ENCODE assay signal across 8 cellular contexts in the genomic region with DNA sequence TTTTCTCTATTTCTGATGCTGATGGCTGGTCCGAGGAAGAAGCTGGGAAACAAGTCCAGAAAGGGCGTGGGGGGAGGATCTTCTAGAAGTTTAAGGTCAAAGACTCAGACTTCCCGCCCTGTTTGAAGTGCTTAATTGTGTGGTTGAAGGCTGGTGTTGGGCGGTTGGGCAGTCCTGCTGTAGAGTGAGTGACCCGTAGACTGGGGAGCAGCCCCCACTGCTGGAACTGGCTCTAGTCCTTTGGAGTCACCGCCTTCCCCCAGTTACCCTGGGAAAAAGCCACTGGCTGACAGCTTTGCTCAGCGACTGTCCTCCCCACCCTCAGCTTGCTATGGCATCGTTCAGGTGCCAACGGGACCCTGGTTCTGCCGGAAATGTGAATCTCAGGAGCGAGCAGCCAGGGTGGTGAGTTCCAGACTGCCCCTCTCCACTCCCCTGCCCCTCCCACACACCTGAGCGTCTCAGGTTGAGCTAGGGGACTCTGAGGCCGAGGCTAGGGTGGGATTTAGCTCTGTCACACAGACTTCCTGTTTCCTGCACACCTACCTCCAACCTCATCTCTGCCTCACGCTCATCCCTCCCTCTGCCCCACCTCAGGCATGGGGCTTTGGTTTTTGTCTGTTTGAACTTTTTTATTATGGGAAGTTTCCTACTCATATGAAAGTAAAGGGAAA. TPM values are rescaled to one million over a fixed set of nuclear protein-coding genes. Genes with fewer than 3 reads are reported as not detected.
DNase-seq lines count a peak whose midpoint lies in the region; ATAC-seq and TF ChIP-seq lines count a peak whose summit lies in the region.

No MANE protein-coding gene starts in this region.

- peaks cover 21% of the 10 kb centered on the region for H3K4me1 ChIP-seq in OCI-LY7 (ENCODE audit: insufficient read depth, low read length, poor library complexity, severe bottlenecking)
- peaks cover 26% of the 10 kb centered on the region for H3K4me1 ChIP-seq in mammary epithelial cell (ENCODE audit: insufficient read depth, low read length)
- peaks cover 17% of the 10 kb centered on the region for H3K4me1 ChIP-seq in mesodermal cell (ENCODE audit: control insufficient read depth, insufficient read depth, low read length, poor library complexity, severe bottlenecking)
- peaks cover 0 to 20% of the 10 kb centered on the region in 2 donors for H3K4me1 ChIP-seq in thoracic aorta (ENCODE audit: control insufficient read depth in 1 of 2, low read depth in 2 of 2)

- TF ChIP-seq CTCF in OCI-LY7 (conservative IDR thresholded peaks at IDR 0.05; ENCODE audit: low read length) (no peak), mammary epithelial cell (conservative IDR thresholded peaks at IDR 0.05 in 1 of 2, IDR thresholded peaks at IDR 0.05 in 1 of 2; ENCODE audit: extremely low read depth in 1 of 2, insufficient read depth in 1 of 2, low read depth in 1 of 2, low read length in 2 of 2) (no peak), thoracic aorta (IDR thresholded peaks at IDR 0.05) (no peak), GM13976 (IDR thresholded peaks at IDR 0.05; ENCODE audit: borderline replicate concordance, control extremely low read depth, extremely low read depth, insufficient read depth, missing control alignments) (no peak)

- H3K9me3 ChIP-seq in OCI-LY7 (ENCODE audit: low read length) = no peaks in the 10 kb centered on the region
- no peaks in the 10 kb centered on the region for H3K9me3 ChIP-seq in mammary epithelial cell (replicated peaks; ENCODE audit: insufficient read depth, low read length)
- H3K9me3 ChIP-seq in mesodermal cell (ENCODE audit: control insufficient read depth, low read length) = no peaks in the 10 kb centered on the region
- H3K9me3 ChIP-seq in thoracic aorta = no peaks in the 10 kb centered on the region

- BruUV-seq in OCI-LY7 (replicated peaks; lab: Mats Ljungman, UMichigan) (no TSS peak), mammary epithelial cell (replicated peaks; lab: Mats Ljungman, UMichigan) (no TSS peak)

- H3K27ac ChIP-seq in OCI-LY7 (ENCODE audit: low read depth, low read length, poor library complexity, severe bottlenecking) (peak overlapping the region; percentile 62), mammary epithelial cell (ENCODE audit: insufficient read depth, low read depth, low read length) (no peak overlapping the region), mesodermal cell (ENCODE audit: low read depth, low read length, severe bottlenecking) (no peak overlapping the region), thoracic aorta (peak overlapping the region; percentile 85 to 86)

- POLR2A ChIA-PET in OCI-LY7 (lab: Charles Lee) = interaction anchor here (0.6 to 1.7 kb wide), 4 partner anchors 12 to 55 kb away, joined by 3 to 6 read pairs (median 4); no protein-coding TSS in a partner anchor

- H3K36me3 ChIP-seq in OCI-LY7 (ENCODE audit: insufficient read depth, low read length) (peaks cover 48% of the 10 kb centered on the region), mammary epithelial cell (ENCODE audit: insufficient read depth, low read length) (no peaks in the 10 kb centered on the region), mesodermal cell (ENCODE audit: control insufficient read depth, insufficient read depth, low read length) (peaks cover 20% of the 10 kb centered on the region), thoracic aorta (peaks cover 16% of the 10 kb centered on the region)

- ATAC-seq in thoracic aorta (ENCODE audit: insufficient number of reproducible peaks, low FRiP score, low read depth) (no peak), GM18861 (IDR thresholded peaks at IDR 0.05; ENCODE audit: unreplicated experiment) (no peak)

- H4K20me1 ChIP-seq in OCI-LY7 (ENCODE audit: insufficient read depth, low read length) = peaks cover 12% of the 10 kb centered on the region; the same call in 1 of the 2 replicates
- H4K20me1 ChIP-seq in mammary epithelial cell (ENCODE audit: insufficient read depth, low read length) = no peaks in the 10 kb centered on the region

- CTCF ChIA-PET in OCI-LY7 (lab: Charles Lee; ENCODE audit: unreplicated experiment) (interaction anchor here (0.6 to 1.1 kb wide), 4 partner anchors 16 to 123 kb away, joined by 3 to 4 read pairs (median 4); no protein-coding TSS in a partner anchor), mammary epithelial cell (lab: Charles Lee; ENCODE audit: low non-redundant PET) (no interaction called here)

- no peaks in the 10 kb centered on the region for H3K27me3 ChIP-seq in mammary epithelial cell (ENCODE audit: insufficient read depth, low read length)
- no peaks in the 10 kb centered on the region for H3K27me3 ChIP-seq in thoracic aorta (replicated peaks; ENCODE audit: insufficient read depth)

- in situ Hi-C loops in mammary epithelial cell (cut with MboI; ENCODE audit: low sequenced_read_pairs in 2 of 2) = no loop called here
- in situ Hi-C loops in GM13976 (cut with MboI; ENCODE audit: low sequenced_read_pairs, unreplicated experiment) = no loop called here

- H3K9me2 ChIP-seq in OCI-LY7 (ENCODE audit: insufficient read depth, low read length) = no peaks in the 10 kb centered on the region

- DNase-seq in EH (ENCODE audit: low read depth) (peak; percentile 34), OCI-LY7 (ENCODE audit: low spot score) (peak; percentile 40), mammary epithelial cell (peak; percentile 16), thoracic aorta (ENCODE audit: low spot score) (no peak), putamen (ENCODE audit: low spot score) (no peak), GM13976 (ENCODE audit: low spot score) (no peak)

- H2AFZ ChIP-seq in OCI-LY7 (ENCODE audit: low read length) = no peak overlapping the region
- H2AFZ ChIP-seq in mammary epithelial cell (ENCODE audit: low read depth, low read length) = peak overlapping the region; percentile 84

- peak overlapping the region; percentile 90 for H3K4me3 ChIP-seq in OCI-LY7 (ENCODE audit: low read depth, low read length, poor library complexity, severe bottlenecking)
- H3K4me3 ChIP-seq in mammary epithelial cell (replicated peaks in 1 of 3; ENCODE audit: insufficient read depth in 1 of 3, low read depth in 2 of 3, low read length in 3 of 3) = peak overlapping the region; percentile 70 to 83 (median 71)
- peak overlapping the region; percentile 73 for H3K4me3 ChIP-seq in mesodermal cell (ENCODE audit: extremely low read depth, insufficient read depth, low read length, poor library complexity, severe bottlenecking)
- H3K4me3 ChIP-seq in thoracic aorta = peak overlapping the region; percentile 99

- H3K9ac ChIP-seq in mammary epithelial cell (ENCODE audit: insufficient read depth, low read length) = peak overlapping the region; percentile 52

- intact Hi-C loops in OCI-LY7 (cut with micrococcal nuclease; ENCODE audit: unreplicated experiment) (no loop called here), mammary epithelial cell (cut with micrococcal nuclease) (no loop called here)

- dilution Hi-C loops in mammary epithelial cell (cut with HindIII; ENCODE audit: low sequenced_read_pairs) = no loop called here

- 10% methylated on average over 12 of the region's 14 CpGs for WGBS in mammary epithelial cell (ENCODE audit: low coverage, missing lambda C conversion rate)
- WGBS in mesodermal cell (ENCODE audit: insufficient coverage in 2 of 2), 2 experiments = 20% methylated on average over 10 to 11 of the region's 14 CpGs

- peak overlapping the region; percentile 98 for H3K4me2 ChIP-seq in OCI-LY7 (ENCODE audit: low read length)
- peak overlapping the region; percentile 72 for H3K4me2 ChIP-seq in mammary epithelial cell (ENCODE audit: insufficient read depth, low read depth, low read length)

- H3K79me2 ChIP-seq in OCI-LY7 (ENCODE audit: insufficient read depth, low read depth, low read length) (peaks cover 37% of the 10 kb centered on the region), mammary epithelial cell (ENCODE audit: insufficient read depth, low read length) (peaks cover 20% of the 10 kb centered on the region)

RNA-seq across cellular contexts. Expression of gene MLLT6, which starts 1.7 kb away (rescaled TPM):
- 81.7 and 94.9 TPM in 2 replicates for total RNA-seq in OCI-LY7 (2014; rRNA removed; shearing (Covaris generic))
- 174 and 175 TPM in 2 replicates for total RNA-seq in OCI-LY7 (2022)
- total RNA-seq in mammary epithelial cell = 10 to 100 TPM; 30.3 to 51.0 TPM
- polyA plus RNA-seq in mammary epithelial cell = 21.9 TPM
- polyA minus RNA-seq in mammary epithelial cell = 34.6 TPM
- polyA plus RNA-seq in mesodermal cell (2013, experiment 1 of 2) = 29.5 TPM
- 25.8 TPM for polyA plus RNA-seq in mesodermal cell (2013, experiment 2 of 2)
- total RNA-seq in thoracic aorta = 100 to 1,000 TPM; 113 to 201 TPM

RNA-seq across cellular contexts. Expression of gene CISD3, which starts 23.4 kb away (rescaled TPM):
- 11.4 and 13.4 TPM in 2 replicates for total RNA-seq in OCI-LY7 (2014; rRNA removed; shearing (Covaris generic))
- total RNA-seq in OCI-LY7 (2022) (24.9 and 25.1 TPM in 2 replicates), mammary epithelial cell (10 to 100 TPM in 1 of 2 donors, 1 to 10 TPM in 1; 3.3 to 30.4 TPM), thoracic aorta (1 to 10 TPM; 9.3 to 9.6 TPM)
- 16.2 TPM for polyA plus RNA-seq in mammary epithelial cell
- polyA minus RNA-seq in mammary epithelial cell = 12.8 TPM
- polyA plus RNA-seq in mesodermal cell (2013, experiment 1 of 2) = 11.4 TPM
- polyA plus RNA-seq in mesodermal cell (2013, experiment 2 of 2) = 12.5 TPM

RNA-seq across cellular contexts. Expression of gene EPOP, which starts 32.0 kb away (rescaled TPM):
- 8.3 and 11.8 TPM in 2 replicates for total RNA-seq in OCI-LY7 (2014; rRNA removed; shearing (Covaris generic))
- total RNA-seq in OCI-LY7 (2022) (21.7 and 27.2 TPM in 2 replicates), mammary epithelial cell (1 to 10 TPM; 2.8 to 3.2 TPM), thoracic aorta (1 to 10 TPM in 1 of 2 donors, under 1 TPM in 1; 0.54 to 3.3 TPM)
- 2.4 TPM for polyA plus RNA-seq in mammary epithelial cell
- polyA minus RNA-seq in mammary epithelial cell = not detected
- 7.0 TPM for polyA plus RNA-seq in mesodermal cell (2013, experiment 1 of 2)
- polyA plus RNA-seq in mesodermal cell (2013, experiment 2 of 2) = 5.7 TPM

RNA-seq across cellular contexts. Expression of gene PCGF2, which starts 41.4 kb away (rescaled TPM):
- total RNA-seq in OCI-LY7 (2014; rRNA removed; shearing (Covaris generic)) = 8.9 and 12.8 TPM in 2 replicates
- total RNA-seq in OCI-LY7 (2022) (40.0 and 47.3 TPM in 2 replicates), mammary epithelial cell (10 to 100 TPM in 1 of 2 donors, 1 to 10 TPM in 1; 3.0 to 36.4 TPM), thoracic aorta (10 to 100 TPM; 14.1 to 28.4 TPM)
- 6.4 TPM for polyA plus RNA-seq in mammary epithelial cell
- polyA minus RNA-seq in mammary epithelial cell = 14.0 TPM
- polyA plus RNA-seq in mesodermal cell (2013, experiment 1 of 2) = 63.2 TPM
- 51.2 TPM for polyA plus RNA-seq in mesodermal cell (2013, experiment 2 of 2)

RNA-seq across cellular contexts. Expression of gene PSMB3, which starts 45.8 kb away (rescaled TPM):
- 290 and 348 TPM in 2 replicates for total RNA-seq in OCI-LY7 (2014; rRNA removed; shearing (Covaris generic))
- 231 and 246 TPM in 2 replicates for total RNA-seq in OCI-LY7 (2022)
- total RNA-seq in mammary epithelial cell = 100 to 1,000 TPM; 150 to 218 TPM
- polyA plus RNA-seq in mammary epithelial cell = 426 TPM
- polyA minus RNA-seq in mammary epithelial cell = 235 TPM
- polyA plus RNA-seq in mesodermal cell (2013, experiment 1 of 2) = 253 TPM
- 243 TPM for polyA plus RNA-seq in mesodermal cell (2013, experiment 2 of 2)
- total RNA-seq in thoracic aorta = 100 to 1,000 TPM; 108 to 124 TPM

Comparison
In these comparisons a context has a peak if more than half of its experiments do, and no peak if none do; other contexts are left out.
1. DNase-seq: peak in EH (single experiment), OCI-LY7 (single experiment) and mammary epithelial cell (single experiment); none in thoracic aorta (single experiment), putamen (single experiment) and GM13976 (single experiment).
2. H3K27ac ChIP-seq: peak in OCI-LY7 (single experiment) and thoracic aorta (2 of 2); none in mammary epithelial cell (single experiment) and mesodermal cell (single experiment).
3. Peak in every context shown above with its lines, with median percentiles within 50 percentile points of each other: H3K4me3 ChIP-seq.